ENCODE assay signal across 18 cellular contexts in genomic region chr2:128403814-128404708, GRCh38.
DNase-seq lines count a peak whose midpoint lies in the region; ATAC-seq, FAIRE-seq and TF ChIP-seq lines count a peak whose summit lies in the region.
"Had no signal": no experiment of that assay in that cellular context is flagged by ENCODE, and none has a peak within 500 bp of the region (broad histone marks: within the 10 kb centered on the region; RNA-seq: fewer than 3 reads in every experiment).

No MANE protein-coding gene starts in this region.

- peaks cover 43% of the 10 kb centered on the region for H3K4me1 Mint-ChIP-seq in neural progenitor cell
- peaks cover 0 to 4% (median 0%) of the 10 kb centered on the region in 7 donors for H3K4me1 Mint-ChIP-seq in naive thymus-derived CD4-positive, alpha-beta T cell
- H3K4me1 Mint-ChIP-seq in immature natural killer cell = no peaks in the 10 kb centered on the region

- TF ChIP-seq RAD21 in K562 (CRISPR knock-in tag; conservative IDR thresholded peaks at IDR 0.05 in 1 of 2, IDR thresholded peaks at IDR 0.05 in 1 of 2) = no peak

- intact Hi-C loops in K562 (cut with micrococcal nuclease) = no loop called here
- intact Hi-C loops in tibial artery (cut with DNase I; ENCODE audit: low total_unique reads) = no loop called here
- intact Hi-C loops in naive thymus-derived CD4-positive, alpha-beta T cell (cut with micrococcal nuclease) = no loop called here

- DNase-seq in DND-41 (no peak), K562 (ENCODE audit: extremely low read depth in 1 of 4, low spot score in 3 of 4) (no peak), neural progenitor cell (ENCODE audit: low spot score) (no peak), tibial artery (peak; percentile 11 to 31), NCI-H1417 (lab: John Stamatoyannopoulos, UW) (no peak), immature natural killer cell (no peak)
- no peak for DNase-seq in naive thymus-derived CD4-positive, alpha-beta T cell
- DNase-seq: DMS79 treated with DMSO at 0.1 percent for 48 hours, NCI-H1105, NCI-H1694, NCI-H2107, NCI-H2227 treated with DMSO at 0.1 percent for 48 hours, NCI-H510A treated with DMSO at 0.1 percent for 48 hours, NCI-H774, SHP77 had no signal

- H3K27ac ChIP-seq in DND-41 (ENCODE audit: low read length) (peak overlapping the region; percentile 45; the same call in 1 of the 2 replicates), K562 (ENCODE audit: extremely low read depth, low read depth, low read length) (no peak overlapping the region), neural progenitor cell (no peak overlapping the region), tibial artery (no peak overlapping the region)
- H3K27ac ChIP-seq in naive thymus-derived CD4-positive, alpha-beta T cell (ENCODE audit: low read depth, low read length) = no peak overlapping the region
- H3K27ac ChIP-seq: SK-N-MC had no signal

- TF ChIP-seq POLR2A in K562 (conservative IDR thresholded peaks at IDR 0.05) = no peak

- no peaks in the 10 kb centered on the region for H3K36me3 ChIP-seq in DND-41 (ENCODE audit: insufficient read depth, low read length)
- no peaks in the 10 kb centered on the region for H3K36me3 ChIP-seq in K562 (ENCODE audit: control insufficient read depth, insufficient read depth, low read length)
- H3K36me3 ChIP-seq in neural progenitor cell = no peaks in the 10 kb centered on the region
- H3K36me3 ChIP-seq in tibial artery = no peaks in the 10 kb centered on the region
- H3K36me3 ChIP-seq in naive thymus-derived CD4-positive, alpha-beta T cell (ENCODE audit: control insufficient read depth in 2 of 3, insufficient read depth in 3 of 3, low read length in 3 of 3) = no peaks in the 10 kb centered on the region

- H2AFZ ChIP-seq in DND-41 (ENCODE audit: low read depth, low read length) (no peak overlapping the region), K562 (ENCODE audit: low read depth, low read length) (no peak overlapping the region), neural progenitor cell (replicated peaks) (no peak overlapping the region)

- H3K27ac Mint-ChIP-seq in neural progenitor cell (peak overlapping the region; percentile 62), immature natural killer cell (no peak overlapping the region)
- H3K27ac Mint-ChIP-seq in naive thymus-derived CD4-positive, alpha-beta T cell = no peak overlapping the region

- H4K20me1 ChIP-seq in DND-41 (ENCODE audit: insufficient read depth, low read length) = no peaks in the 10 kb centered on the region
- H4K20me1 ChIP-seq in K562 (replicated peaks; ENCODE audit: control insufficient read depth, insufficient read depth, low read length) = no peaks in the 10 kb centered on the region
- H4K20me1 ChIP-seq in neural progenitor cell (ENCODE audit: low read depth) = no peaks in the 10 kb centered on the region

- CTCF ChIA-PET in K562 (lab: Yijun Ruan, JAX; ENCODE audit: low intra/inter-chr PET ratio) = no interaction called here
- CTCF ChIA-PET in naive thymus-derived CD4-positive, alpha-beta T cell (lab: Charles Lee) = no interaction called here

- no peaks in the 10 kb centered on the region for H3K79me2 ChIP-seq in DND-41 (ENCODE audit: insufficient read depth, low read length)
- no peaks in the 10 kb centered on the region for H3K79me2 ChIP-seq in K562 (ENCODE audit: control insufficient read depth, insufficient read depth, low read length)
- H3K79me2 ChIP-seq in neural progenitor cell (ENCODE audit: low read depth) = no peaks in the 10 kb centered on the region

- no peaks in the 10 kb centered on the region for H3K9me3 ChIP-seq in DND-41 (ENCODE audit: insufficient read depth, low read length, severe bottlenecking)
- no peaks in the 10 kb centered on the region for H3K9me3 ChIP-seq in K562 (replicated peaks; ENCODE audit: control insufficient read depth, insufficient read depth, low read depth, low read length)
- H3K9me3 ChIP-seq in neural progenitor cell (ENCODE audit: low read depth) = peaks cover 4% of the 10 kb centered on the region
- no peaks in the 10 kb centered on the region for H3K9me3 ChIP-seq in tibial artery
- H3K9me3 ChIP-seq in naive thymus-derived CD4-positive, alpha-beta T cell (ENCODE audit: control insufficient read depth in 2 of 3, low read length in 3 of 3) = no peaks in the 10 kb centered on the region

- WGBS in K562 (ENCODE audit: insufficient coverage, low coverage, missing lambda C conversion rate) = 5% methylated on average over 5 of the region's 5 CpGs

- H3K4me1 ChIP-seq in DND-41 (ENCODE audit: insufficient read depth, low read length) = peaks cover 47% of the 10 kb centered on the region
- no peaks in the 10 kb centered on the region; a peak in 1 of 5 replicates for H3K4me1 ChIP-seq in K562 (replicated peaks in 1 of 2; ENCODE audit: control insufficient read depth in 2 of 2, insufficient read depth in 2 of 2, low read length in 2 of 2)
- peaks cover 10% of the 10 kb centered on the region for H3K4me1 ChIP-seq in neural progenitor cell
- H3K4me1 ChIP-seq in tibial artery = no peaks in the 10 kb centered on the region
- no peaks in the 10 kb centered on the region for H3K4me1 ChIP-seq in naive thymus-derived CD4-positive, alpha-beta T cell (ENCODE audit: control insufficient read depth in 2 of 2, insufficient read depth in 2 of 2, low read length in 2 of 2)

- H3K27me3 Mint-ChIP-seq in neural progenitor cell (ENCODE audit: insufficient read depth, low read depth) (peaks cover 21% of the 10 kb centered on the region), immature natural killer cell (ENCODE audit: low read depth in 3 of 3) (peaks cover 1 to 21% (median 2%) of the 10 kb centered on the region in 3 donors)
- H3K27me3 Mint-ChIP-seq in naive thymus-derived CD4-positive, alpha-beta T cell = peaks cover 0 to 35% (median 14%) of the 10 kb centered on the region in 5 donors

- H3K9me3 Mint-ChIP-seq in neural progenitor cell (peaks cover 12% of the 10 kb centered on the region), immature natural killer cell (no peaks in the 10 kb centered on the region)
- H3K9me3 Mint-ChIP-seq in naive thymus-derived CD4-positive, alpha-beta T cell = peaks cover 0 to 2% (median 0%) of the 10 kb centered on the region in 11 donors

- H3K9ac ChIP-seq in DND-41 (ENCODE audit: low read depth, low read length) (no peak overlapping the region), K562 (ENCODE audit: insufficient read depth in 1 of 2, low read depth in 2 of 2, low read length in 2 of 2) (no peak overlapping the region), neural progenitor cell (no peak overlapping the region)

- BruUV-seq in K562 (replicated peaks; lab: Mats Ljungman, UMichigan) = no TSS peak

- TF ChIP-seq EP300 in K562 (IDR thresholded peaks at IDR 0.05; ENCODE audit: low read length) = no peak

- H3K27me3 ChIP-seq in DND-41 (ENCODE audit: insufficient read depth, low read length, poor library complexity) (no peaks in the 10 kb centered on the region), K562 (ENCODE audit: control insufficient read depth in 2 of 2, insufficient read depth in 2 of 2, low read length in 2 of 2) (peaks cover 8 to 45% of the 10 kb centered on the region in 2 experiments; a peak in 4 of 5 replicates), neural progenitor cell (no peaks in the 10 kb centered on the region), tibial artery (no peaks in the 10 kb centered on the region)
- H3K27me3 ChIP-seq in naive thymus-derived CD4-positive, alpha-beta T cell (ENCODE audit: control insufficient read depth in 2 of 2, insufficient read depth in 2 of 2, low read length in 2 of 2) = peaks cover 0 to 4% of the 10 kb centered on the region in 2 donors

- ATAC-seq in DND-41 (ENCODE audit: insufficient read depth, low read depth) (no peak), K562 (no peak)
- ATAC-seq in naive thymus-derived CD4-positive, alpha-beta T cell = no peak
- ATAC-seq: HCT116 had no signal

- H3K36me3 Mint-ChIP-seq in neural progenitor cell = peaks cover 4% of the 10 kb centered on the region
- H3K36me3 Mint-ChIP-seq in naive thymus-derived CD4-positive, alpha-beta T cell = no peaks in the 10 kb centered on the region
- no peaks in the 10 kb centered on the region for H3K36me3 Mint-ChIP-seq in immature natural killer cell

- H3K4me2 ChIP-seq in DND-41 (ENCODE audit: insufficient read depth, low read length) (no peak overlapping the region), K562 (ENCODE audit: insufficient read depth, low read length) (no peak overlapping the region), neural progenitor cell (no peak overlapping the region)

- no peaks in the 10 kb centered on the region for H3F3A ChIP-seq in neural progenitor cell (ENCODE audit: low read depth)

- FAIRE-seq in K562 (lab: Jason Lieb, UNC) = no peak
- FAIRE-seq: G401.6 had no signal

- no peaks in the 10 kb centered on the region for H3K9me1 ChIP-seq in K562 (ENCODE audit: control insufficient read depth, insufficient read depth, low read length)

- H3K4me3 ChIP-seq in DND-41 (ENCODE audit: low read depth in 1 of 2, low read length in 2 of 2) (no peak overlapping the region), K562 (no peak overlapping the region), neural progenitor cell (no peak overlapping the region), tibial artery (no peak overlapping the region)
- no peak overlapping the region for H3K4me3 ChIP-seq in naive thymus-derived CD4-positive, alpha-beta T cell (ENCODE audit: low read length)
- H3K4me3 ChIP-seq: SK-N-MC had no signal

- POLR2A ChIA-PET in K562 (lab: Yijun Ruan, JAX) = interaction anchor here (0.6 to 1.8 kb wide), 2 partner anchors 10 to 282 kb away, joined by 6 to 9 read pairs; no protein-coding TSS in a partner anchor
- POLR2A ChIA-PET in naive thymus-derived CD4-positive, alpha-beta T cell (lab: Charles Lee) = no interaction called here

- in situ Hi-C loops in K562 (cut with MboI) = no loop called here

- H3K4me3 Mint-ChIP-seq in neural progenitor cell (no peak overlapping the region), immature natural killer cell (no peak overlapping the region)
- no peak overlapping the region for H3K4me3 Mint-ChIP-seq in naive thymus-derived CD4-positive, alpha-beta T cell

- TF ChIP-seq CTCF in DND-41 (IDR thresholded peaks at IDR 0.05; ENCODE audit: borderline replicate concordance, extremely low read depth, low read length, poor library complexity, severe bottlenecking) (no peak), K562 (IDR thresholded peaks at IDR 0.05 in 2 of 3, conservative IDR thresholded peaks at IDR 0.05 in 1 of 3; ENCODE audit: insufficient read depth in 2 of 3, low read depth in 1 of 3, low read length in 3 of 3) (no peak), neural progenitor cell (IDR thresholded peaks at IDR 0.05) (no peak), tibial artery (IDR thresholded peaks at IDR 0.05) (no peak)

TF ChIP-seq in K562, 482 proteins besides CTCF, POLR2A, EP300 and RAD21 (continues in another document):
- TF ChIP-seq SMARCA5 (IDR thresholded peaks at IDR 0.05) = no peak
- no peak for TF ChIP-seq RBM15 (IDR thresholded peaks at IDR 0.05; ENCODE audit: insufficient read depth, low read length)
- no peak for TF ChIP-seq NEUROD1 (IDR thresholded peaks at IDR 0.05; ENCODE audit: borderline replicate concordance, low read depth, low read length, partially characterized antibody)
- no peak for TF ChIP-seq ZNF197 (CRISPR knock-in tag; IDR thresholded peaks at IDR 0.05; ENCODE audit: low read depth)

Comparison
In these comparisons a context has a peak if more than half of its experiments do, and no peak if none do; other contexts are left out.
1. DNase-seq: peak in tibial artery (2 of 2); none in DND-41 (single experiment), K562 (0 of 4), neural progenitor cell (single experiment), naive thymus-derived CD4-positive, alpha-beta T cell (0 of 9), NCI-H1417 (0 of 3) and immature natural killer cell (0 of 3).